In genomic region chr4:184406915-184407314, GRCh38 we compare ENCODE assay signal across 14 cellular contexts.
A peak's percentile ranks its signal among the peaks of the same experiment; 100 is the strongest.
DNase-seq lines count a peak whose midpoint lies in the region; ATAC-seq and TF ChIP-seq lines count a peak whose summit lies in the region.
"Had no signal": no experiment of that assay in that cellular context is flagged by ENCODE, and none has a peak within 500 bp of the region (broad histone marks: within the 10 kb centered on the region; RNA-seq: fewer than 3 reads in every experiment).

No MANE protein-coding gene starts in this region.

- H3K4me1 ChIP-seq in CD8-positive, alpha-beta T cell (ENCODE audit: insufficient read depth, low read length) = peaks cover 18% of the 10 kb centered on the region
- H3K4me1 ChIP-seq: Caco-2 had no signal

- peaks cover 44% of the 10 kb centered on the region for H3K36me3 ChIP-seq in CD8-positive, alpha-beta T cell (ENCODE audit: insufficient read depth, low read length)

- H3K27me3 Mint-ChIP-seq in CD8-positive, alpha-beta T cell (ENCODE audit: low read depth) = no peaks in the 10 kb centered on the region
- no peaks in the 10 kb centered on the region for H3K27me3 Mint-ChIP-seq in activated T-helper 2 cell treated with anti-CD3 and anti-CD28 coated beads, Interferon-gamma antibody, Interleukin-2, Interleukin-4, amounts not matched to agents 10 μg/mL and 5 μg/mL and 100 μg/mL, durations not matched to agents 14 hours and 24 hours and 36 hours (ENCODE audit: low read depth)
- H3K27me3 Mint-ChIP-seq: brain had no signal

- no peak for ATAC-seq in CD8-positive, alpha-beta T cell
- peak; percentile 23 to 66 for ATAC-seq in left cardiac atrium
- peak; percentile 83 for ATAC-seq in sciatic nerve
- ATAC-seq in GM19351 (IDR thresholded peaks at IDR 0.05; ENCODE audit: unreplicated experiment) = no peak
- ATAC-seq in HG02973 (IDR thresholded peaks at IDR 0.05; ENCODE audit: unreplicated experiment) = no peak
- ATAC-seq: GM12878 had no signal

- intact Hi-C loops in CD8-positive, alpha-beta T cell (cut with DNase I, micrococcal nuclease) = no loop called here
- intact Hi-C loops in activated T-helper 2 cell treated with anti-CD3 and anti-CD28 coated beads, Interferon-gamma antibody, Interleukin-2, Interleukin-4, amounts not matched to agents 10 μg/mL and 5 μg/mL and 100 μg/mL, durations not matched to agents 14 hours and 24 hours and 36 hours (cut with micrococcal nuclease) = no loop called here
- intact Hi-C loops in left cardiac atrium (cut with DNase I) = no loop called here
- intact Hi-C loops in sciatic nerve (cut with DNase I) = no loop called here

- H3K36me3 Mint-ChIP-seq in CD8-positive, alpha-beta T cell = peaks cover 72% of the 10 kb centered on the region
- H3K36me3 Mint-ChIP-seq in activated T-helper 2 cell treated with anti-CD3 and anti-CD28 coated beads, Interferon-gamma antibody, Interleukin-2, Interleukin-4, amounts not matched to agents 10 μg/mL and 5 μg/mL and 100 μg/mL, durations not matched to agents 14 hours and 24 hours and 36 hours (ENCODE audit: low read depth) = peaks cover 82% of the 10 kb centered on the region

- no peak for TF ChIP-seq CTCF in CD8-positive, alpha-beta T cell (IDR thresholded peaks at IDR 0.05)

- no peaks in the 10 kb centered on the region for H3K9me3 Mint-ChIP-seq in CD8-positive, alpha-beta T cell
- H3K9me3 Mint-ChIP-seq in activated T-helper 2 cell treated with anti-CD3 and anti-CD28 coated beads, Interferon-gamma antibody, Interleukin-2, Interleukin-4, amounts not matched to agents 10 μg/mL and 5 μg/mL and 100 μg/mL, durations not matched to agents 14 hours and 24 hours and 36 hours = no peaks in the 10 kb centered on the region
- H3K9me3 Mint-ChIP-seq: neural crest cell had no signal

- peaks cover 46% of the 10 kb centered on the region for H3K4me1 Mint-ChIP-seq in CD8-positive, alpha-beta T cell (ENCODE audit: low read depth)
- H3K4me1 Mint-ChIP-seq in activated T-helper 2 cell treated with anti-CD3 and anti-CD28 coated beads, Interferon-gamma antibody, Interleukin-2, Interleukin-4, amounts not matched to agents 10 μg/mL and 5 μg/mL and 100 μg/mL, durations not matched to agents 14 hours and 24 hours and 36 hours (ENCODE audit: low read depth) = peaks cover 47% of the 10 kb centered on the region

- no peak overlapping the region for H3K4me3 Mint-ChIP-seq in CD8-positive, alpha-beta T cell
- H3K4me3 Mint-ChIP-seq in activated T-helper 2 cell treated with anti-CD3 and anti-CD28 coated beads, Interferon-gamma antibody, Interleukin-2, Interleukin-4, amounts not matched to agents 10 μg/mL and 5 μg/mL and 100 μg/mL, durations not matched to agents 14 hours and 24 hours and 36 hours (ENCODE audit: low read depth) = no peak overlapping the region
- H3K4me3 Mint-ChIP-seq: brain, neural crest cell had no signal

- no peak for DNase-seq in CD8-positive, alpha-beta T cell
- DNase-seq in activated T-helper 2 cell treated with anti-CD3 and anti-CD28 coated beads, Interferon-gamma antibody, Interleukin-2, Interleukin-4, amounts not matched to agents 10 μg/mL and 5 μg/mL and 100 μg/mL, durations not matched to agents 14 hours and 24 hours and 36 hours (ENCODE audit: low spot score) = no peak
- no peak for DNase-seq in left cardiac atrium
- no peak for DNase-seq in sciatic nerve (ENCODE audit: low spot score)
- DNase-seq in stimulated activated CD4-positive, alpha-beta T cell treated with anti-CD3 and anti-CD28 coated beads, Interleukin-4, amount 100 ng/mL, for 1 hour = no peak
- no peak for DNase-seq in AML-193 (lab: John Stamatoyannopoulos, UW)
- DNase-seq: Caco-2, KBM-7, NCI-H345 had no signal

- POLR2A ChIA-PET in CD8-positive, alpha-beta T cell (lab: Charles Lee) = no interaction called here

- H3K27ac ChIP-seq in CD8-positive, alpha-beta T cell (ENCODE audit: low read depth, low read length) = no peak overlapping the region

- H3K4me3 ChIP-seq in CD8-positive, alpha-beta T cell (ENCODE audit: low read depth, low read length) = no peak overlapping the region
- H3K4me3 ChIP-seq: GM12878 had no signal

- H3K27me3 ChIP-seq in CD8-positive, alpha-beta T cell (ENCODE audit: insufficient read depth, low read length) = no peaks in the 10 kb centered on the region

- H3K9me3 ChIP-seq in CD8-positive, alpha-beta T cell (ENCODE audit: low read length) = no peaks in the 10 kb centered on the region
- H3K9me3 ChIP-seq: Caco-2 had no signal

- H3K27ac Mint-ChIP-seq in CD8-positive, alpha-beta T cell = peak overlapping the region; percentile 13
- H3K27ac Mint-ChIP-seq in activated T-helper 2 cell treated with anti-CD3 and anti-CD28 coated beads, Interferon-gamma antibody, Interleukin-2, Interleukin-4, amounts not matched to agents 10 μg/mL and 5 μg/mL and 100 μg/mL, durations not matched to agents 14 hours and 24 hours and 36 hours = peak overlapping the region; percentile 17

- CTCF ChIA-PET in CD8-positive, alpha-beta T cell (lab: Charles Lee) = no interaction called here

Comparison
In these comparisons a context has a peak if more than half of its experiments do, and no peak if none do; other contexts are left out.
1. ATAC-seq: peak in left cardiac atrium (2 of 2) and sciatic nerve (single experiment); none in CD8-positive, alpha-beta T cell (single experiment), GM19351 (single experiment) and HG02973 (single experiment).